2 cellular contexts compared by ENCODE assay signal in the genomic region with DNA sequence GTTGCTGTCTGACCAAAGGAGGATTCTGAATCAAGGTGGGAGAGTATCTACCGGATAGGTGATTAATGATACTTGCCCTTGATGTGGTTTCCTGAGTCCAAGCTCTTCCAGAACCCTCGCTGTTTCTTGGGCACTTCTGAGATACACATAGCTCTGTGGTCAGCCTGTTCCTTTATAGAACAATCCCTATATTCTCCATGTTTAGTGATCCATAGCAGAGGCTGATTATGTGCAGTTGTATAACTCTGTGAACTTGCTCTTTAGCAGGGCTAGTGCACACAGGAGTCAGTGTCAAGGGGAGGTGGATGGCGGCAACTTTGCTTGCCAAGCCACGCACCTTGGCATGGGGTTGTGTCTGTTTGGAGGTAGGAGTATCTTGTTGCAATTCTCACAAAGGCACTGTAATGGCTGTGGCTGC.
TF ChIP-seq lines count a peak whose summit lies in the region.

No MANE protein-coding gene starts in this region.

TF ChIP-seq in K562, 482 proteins besides CTCF, POLR2A, EP300 and RAD21:
- TF ChIP-seq, protein P1, sequence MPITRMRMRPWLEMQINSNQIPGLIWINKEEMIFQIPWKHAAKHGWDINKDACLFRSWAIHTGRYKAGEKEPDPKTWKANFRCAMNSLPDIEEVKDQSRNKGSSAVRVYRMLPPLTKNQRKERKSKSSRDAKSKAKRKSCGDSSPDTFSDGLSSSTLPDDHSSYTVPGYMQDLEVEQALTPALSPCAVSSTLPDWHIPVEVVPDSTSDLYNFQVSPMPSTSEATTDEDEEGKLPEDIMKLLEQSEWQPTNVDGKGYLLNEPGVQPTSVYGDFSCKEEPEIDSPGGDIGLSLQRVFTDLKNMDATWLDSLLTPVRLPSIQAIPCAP (CRISPR knock-in tag; IDR thresholded peaks at IDR 0.05; ENCODE audit: borderline replicate concordance): no peak
- TF ChIP-seq HNRNPUL1 (IDR thresholded peaks at IDR 0.05; ENCODE audit: low read length) (no peak), EP400 (IDR thresholded peaks at IDR 0.05) (no peak), PTTG1 (tag; IDR thresholded peaks at IDR 0.05; ENCODE audit: low read depth) (no peak), ZNF140 (CRISPR knock-in tag; IDR thresholded peaks at IDR 0.05) (no peak), RFX1 (IDR thresholded peaks at IDR 0.05) (no peak), POLR3A (IDR thresholded peaks at IDR 0.05; ENCODE audit: borderline replicate concordance, extremely low read depth, insufficient read depth, insufficient read length) (no peak), SREBF2 (CRISPR knock-in tag; IDR thresholded peaks at IDR 0.05) (no peak), BRCA1 (IDR thresholded peaks at IDR 0.05) (no peak), BRCA1 (CRISPR knock-in tag; IDR thresholded peaks at IDR 0.05) (no peak), MEF2D (tag; conservative IDR thresholded peaks at IDR 0.05; ENCODE audit: low read depth) (no peak), RB1 (IDR thresholded peaks at IDR 0.05; ENCODE audit: low read depth) (no peak), THRB (CRISPR knock-in tag; conservative IDR thresholded peaks at IDR 0.05) (no peak), ZNF224 (CRISPR knock-in tag; IDR thresholded peaks at IDR 0.05) (no peak)
- TF ChIP-seq, protein P2, sequence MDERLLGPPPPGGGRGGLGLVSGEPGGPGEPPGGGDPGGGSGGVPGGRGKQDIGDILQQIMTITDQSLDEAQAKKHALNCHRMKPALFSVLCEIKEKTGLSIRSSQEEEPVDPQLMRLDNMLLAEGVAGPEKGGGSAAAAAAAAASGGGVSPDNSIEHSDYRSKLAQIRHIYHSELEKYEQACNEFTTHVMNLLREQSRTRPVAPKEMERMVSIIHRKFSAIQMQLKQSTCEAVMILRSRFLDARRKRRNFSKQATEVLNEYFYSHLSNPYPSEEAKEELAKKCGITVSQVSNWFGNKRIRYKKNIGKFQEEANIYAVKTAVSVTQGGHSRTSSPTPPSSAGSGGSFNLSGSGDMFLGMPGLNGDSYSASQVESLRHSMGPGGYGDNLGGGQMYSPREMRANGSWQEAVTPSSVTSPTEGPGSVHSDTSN (CRISPR knock-in tag; IDR thresholded peaks at IDR 0.05; ENCODE audit: low read depth): no peak
- TF ChIP-seq, protein P2 (tag; conservative IDR thresholded peaks at IDR 0.05; ENCODE audit: low read depth): no peak
TF ChIP-seq in K562: peak in this region for 0.

TF ChIP-seq in HepG2, 621 proteins besides CTCF, POLR2A, EP300 and RAD21:
- TF ChIP-seq FOSL2 (CRISPR knock-in tag; IDR thresholded peaks at IDR 0.05): 0 out of 2 replicates have a peak, but pooled peaks have one; percentile 2
- TF ChIP-seq ZNF607 (CRISPR knock-in tag; IDR thresholded peaks at IDR 0.05; ENCODE audit: borderline replicate concordance): no peak
- TF ChIP-seq, protein P3, sequence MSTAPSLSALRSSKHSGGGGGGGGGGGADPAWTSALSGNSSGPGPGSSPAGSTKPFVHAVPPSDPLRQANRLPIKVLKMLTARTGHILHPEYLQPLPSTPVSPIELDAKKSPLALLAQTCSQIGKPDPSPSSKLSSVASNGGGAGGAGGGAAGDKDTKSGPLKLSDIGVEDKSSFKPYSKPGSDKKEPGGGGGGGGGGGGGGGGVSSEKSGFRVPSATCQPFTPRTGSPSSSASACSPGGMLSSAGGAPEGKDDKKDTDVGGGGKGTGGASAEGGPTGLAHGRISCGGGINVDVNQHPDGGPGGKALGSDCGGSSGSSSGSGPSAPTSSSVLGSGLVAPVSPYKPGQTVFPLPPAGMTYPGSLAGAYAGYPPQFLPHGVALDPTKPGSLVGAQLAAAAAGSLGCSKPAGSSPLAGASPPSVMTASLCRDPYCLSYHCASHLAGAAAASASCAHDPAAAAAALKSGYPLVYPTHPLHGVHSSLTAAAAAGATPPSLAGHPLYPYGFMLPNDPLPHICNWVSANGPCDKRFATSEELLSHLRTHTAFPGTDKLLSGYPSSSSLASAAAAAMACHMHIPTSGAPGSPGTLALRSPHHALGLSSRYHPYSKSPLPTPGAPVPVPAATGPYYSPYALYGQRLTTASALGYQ (CRISPR knock-in tag; IDR thresholded peaks at IDR 0.05): no peak
- TF ChIP-seq JUND (CRISPR knock-in tag; IDR thresholded peaks at IDR 0.05): 0 out of 2 replicates have a peak, but pooled peaks have one; percentile 18
- 0 out of 2 replicates have a peak, but pooled peaks have one; percentile 38 for TF ChIP-seq FOXC1 (CRISPR knock-in tag; IDR thresholded peaks at IDR 0.05; ENCODE audit: borderline replicate concordance)
- TF ChIP-seq, protein P4, sequence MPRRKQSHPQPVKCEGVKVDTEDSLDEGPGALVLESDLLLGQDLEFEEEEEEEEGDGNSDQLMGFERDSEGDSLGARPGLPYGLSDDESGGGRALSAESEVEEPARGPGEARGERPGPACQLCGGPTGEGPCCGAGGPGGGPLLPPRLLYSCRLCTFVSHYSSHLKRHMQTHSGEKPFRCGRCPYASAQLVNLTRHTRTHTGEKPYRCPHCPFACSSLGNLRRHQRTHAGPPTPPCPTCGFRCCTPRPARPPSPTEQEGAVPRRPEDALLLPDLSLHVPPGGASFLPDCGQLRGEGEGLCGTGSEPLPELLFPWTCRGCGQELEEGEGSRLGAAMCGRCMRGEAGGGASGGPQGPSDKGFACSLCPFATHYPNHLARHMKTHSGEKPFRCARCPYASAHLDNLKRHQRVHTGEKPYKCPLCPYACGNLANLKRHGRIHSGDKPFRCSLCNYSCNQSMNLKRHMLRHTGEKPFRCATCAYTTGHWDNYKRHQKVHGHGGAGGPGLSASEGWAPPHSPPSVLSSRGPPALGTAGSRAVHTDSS (CRISPR knock-in tag; conservative IDR thresholded peaks at IDR 0.05): no peak
- TF ChIP-seq, protein P5, sequence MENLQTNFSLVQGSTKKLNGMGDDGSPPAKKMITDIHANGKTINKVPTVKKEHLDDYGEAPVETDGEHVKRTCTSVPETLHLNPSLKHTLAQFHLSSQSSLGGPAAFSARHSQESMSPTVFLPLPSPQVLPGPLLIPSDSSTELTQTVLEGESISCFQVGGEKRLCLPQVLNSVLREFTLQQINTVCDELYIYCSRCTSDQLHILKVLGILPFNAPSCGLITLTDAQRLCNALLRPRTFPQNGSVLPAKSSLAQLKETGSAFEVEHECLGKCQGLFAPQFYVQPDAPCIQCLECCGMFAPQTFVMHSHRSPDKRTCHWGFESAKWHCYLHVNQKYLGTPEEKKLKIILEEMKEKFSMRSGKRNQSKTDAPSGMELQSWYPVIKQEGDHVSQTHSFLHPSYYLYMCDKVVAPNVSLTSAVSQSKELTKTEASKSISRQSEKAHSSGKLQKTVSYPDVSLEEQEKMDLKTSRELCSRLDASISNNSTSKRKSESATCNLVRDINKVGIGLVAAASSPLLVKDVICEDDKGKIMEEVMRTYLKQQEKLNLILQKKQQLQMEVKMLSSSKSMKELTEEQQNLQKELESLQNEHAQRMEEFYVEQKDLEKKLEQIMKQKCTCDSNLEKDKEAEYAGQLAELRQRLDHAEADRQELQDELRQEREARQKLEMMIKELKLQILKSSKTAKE (CRISPR knock-in tag; IDR thresholded peaks at IDR 0.05; ENCODE audit: borderline replicate concordance): no peak
- peak; percentile 41; the same call in 1 of the 2 replicates for TF ChIP-seq RARA (CRISPR knock-in tag; IDR thresholded peaks at IDR 0.05)
- no peak for TF ChIP-seq ZNF614 (CRISPR knock-in tag; IDR thresholded peaks at IDR 0.05; ENCODE audit: borderline replicate concordance)
- TF ChIP-seq ARNT (IDR thresholded peaks at IDR 0.05): no peak
- TF ChIP-seq SP140L (CRISPR knock-in tag; IDR thresholded peaks at IDR 0.05; ENCODE audit: borderline replicate concordance): no peak
TF ChIP-seq in HepG2: peak in this region for 4.
